Comparison of ENCODE assay signal across 32 cellular contexts in the genomic region with DNA sequence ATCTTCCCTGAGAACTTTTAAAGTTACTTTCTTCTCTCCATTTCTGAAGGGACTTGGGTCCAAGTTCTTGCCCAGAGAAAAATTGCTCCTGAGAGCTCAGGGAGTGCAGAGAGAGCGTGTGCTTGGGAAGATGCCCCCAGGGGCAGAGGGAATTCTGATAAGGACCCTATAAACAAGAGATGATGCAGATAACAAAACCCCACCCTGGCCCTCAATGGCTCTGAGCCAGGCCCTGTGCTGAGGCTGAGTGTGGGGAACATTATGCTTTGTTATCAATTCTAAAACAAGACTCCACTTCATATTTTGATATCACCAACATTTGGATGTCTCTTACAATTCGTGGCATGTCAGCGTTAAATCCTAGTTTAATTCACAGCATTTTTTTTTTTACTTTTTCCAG. TPM values are rescaled to one million over a fixed set of nuclear protein-coding genes. Genes with fewer than 3 reads are reported as not detected.
"Had no signal": no experiment of that assay in that cellular context is flagged by ENCODE, and none has a peak within 500 bp of the region (broad histone marks: within the 10 kb centered on the region; RNA-seq: fewer than 3 reads in every experiment).

No MANE protein-coding gene starts in this region.

- H3K4me3 ChIP-seq: coronary artery, dorsolateral prefrontal cortex, esophagus squamous epithelium, gastroesophageal sphincter had no signal

- H3K36me3 ChIP-seq: brain microvascular endothelial cell, esophagus squamous epithelium, gastroesophageal sphincter had no signal

- H3K27me3 ChIP-seq: brain microvascular endothelial cell, esophagus squamous epithelium, gastroesophageal sphincter had no signal

- DNase-seq: activated CD4-positive, alpha-beta memory T cell treated with anti-CD3 and anti-CD28 coated beads for 36 hours; activated CD4-positive, alpha-beta T cell treated with anti-CD3 and anti-CD28 coated beads for 36 hours; activated CD4-positive, alpha-beta T cell treated with anti-CD3 and anti-CD28 coated beads, Interleukin-2, amount 10 ng/mL, durations not matched to agents 24 days and 14 days; activated CD4-positive, CD25-positive, alpha-beta regulatory T cell; activated CD4-positive, CD25-positive, alpha-beta regulatory T cell treated with anti-CD3 and anti-CD28 coated beads, Interleukin-2, amount 50 U/mL, for 72 hours; activated CD8-positive, alpha-beta T cell treated with anti-CD3 and anti-CD28 coated beads, Interleukin-2, amount 10 ng/mL, durations not matched to agents 7 days and 5 days; activated effector memory CD4-positive, alpha-beta T cell treated with Interleukin-2 at 50 U/mL for 16 hours; activated gamma-delta T cell treated with Interleukin-2 at 50 U/mL for 16 hours; activated naive CD4-positive, alpha-beta T cell treated with anti-CD3 and anti-CD28 coated beads, Interleukin-2, amount 50 U/mL, for 16 hours; activated naive CD4-positive, alpha-beta T cell treated with Interleukin-2 at 50 U/mL for 16 hours; activated T-cell treated with anti-CD3 and anti-CD28 coated beads, Interleukin-2, amount 50 U/mL, for 4 hours; amniotic stem cell; anterior cingulate cortex; brain microvascular endothelial cell; dorsolateral prefrontal cortex; effector CD4-positive, alpha-beta T cell; effector memory CD8-positive, alpha-beta T cell; esophagus squamous epithelium; foreskin melanocyte; T-helper 2 cell had no signal

- H3K9me3 ChIP-seq: esophagus squamous epithelium, gastroesophageal sphincter had no signal

- H3K27ac ChIP-seq: brain microvascular endothelial cell, coronary artery, dorsolateral prefrontal cortex, epithelial cell of prostate, esophagus squamous epithelium, gastroesophageal sphincter had no signal

- ATAC-seq: activated CD4-positive, alpha-beta T cell treated with anti-CD3 and anti-CD28 coated beads for 36 hours; activated CD8-positive, alpha-beta T cell treated with anti-CD3 and anti-CD28 coated beads, Interleukin-2, amount 10 ng/mL, durations not matched to agents 7 days and 5 days; activated T-cell treated with anti-CD3 and anti-CD28 coated beads, Interleukin-2, amount 50 U/mL, for 4 hours; activated T-helper 17 cell treated with anti-CD3 and anti-CD28 coated beads, Interleukin-2, amount 50 U/mL, for 72 hours; effector memory CD8-positive, alpha-beta T cell; gastroesophageal sphincter had no signal

RNA-seq across cellular contexts. Expression of a gene that starts 34.4 kb away (rescaled TPM):
- total RNA-seq: activated CD4-positive, alpha-beta memory T cell treated with anti-CD3 and anti-CD28 coated beads for 36 hours; activated CD4-positive, alpha-beta T cell treated with anti-CD3 and anti-CD28 coated beads for 36 hours; activated CD4-positive, alpha-beta T cell treated with anti-CD3 and anti-CD28 coated beads, Interleukin-2, amount 10 ng/mL, durations not matched to agents 24 days and 14 days; activated CD8-positive, alpha-beta T cell treated with anti-CD3 and anti-CD28 coated beads, Interleukin-2, amount 10 ng/mL, durations not matched to agents 7 days and 5 days; activated T-helper 17 cell treated with anti-CD3 and anti-CD28 coated beads, Interleukin-2, amount 50 U/mL, for 72 hours; astrocyte; bronchial epithelial cell; cardiac septum; cerebellum; endothelial cell of umbilical vein; fibroblast of lung; fibroblast of villous mesenchyme; gastroesophageal sphincter; T-helper 1 cell treated with Interleukin-12 subunit alpha and Interleukin-12 subunit beta and Interleukin-4 antibody, amounts not matched to agents 30 ng/mL and 1 ng/mL, for 36 hours had no signal
